ENCODE assay signal across 1 cellular context in genomic region chr19:48553676-48554384, GRCh38.
TF ChIP-seq lines count a peak whose summit lies in the region.

No MANE protein-coding gene starts in this region.

TF ChIP-seq in K562, 482 proteins besides CTCF, POLR2A, EP300 and RAD21 (continued from another document):
- TF ChIP-seq, protein P1, sequence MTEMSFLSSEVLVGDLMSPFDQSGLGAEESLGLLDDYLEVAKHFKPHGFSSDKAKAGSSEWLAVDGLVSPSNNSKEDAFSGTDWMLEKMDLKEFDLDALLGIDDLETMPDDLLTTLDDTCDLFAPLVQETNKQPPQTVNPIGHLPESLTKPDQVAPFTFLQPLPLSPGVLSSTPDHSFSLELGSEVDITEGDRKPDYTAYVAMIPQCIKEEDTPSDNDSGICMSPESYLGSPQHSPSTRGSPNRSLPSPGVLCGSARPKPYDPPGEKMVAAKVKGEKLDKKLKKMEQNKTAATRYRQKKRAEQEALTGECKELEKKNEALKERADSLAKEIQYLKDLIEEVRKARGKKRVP (CRISPR knock-in tag; IDR thresholded peaks at IDR 0.05) = no peak
- TF ChIP-seq COPS2 (conservative IDR thresholded peaks at IDR 0.05) (no peak), POLR2AphosphoS5 (IDR thresholded peaks at IDR 0.05; ENCODE audit: control insufficient read depth, insufficient read depth, low read depth, low read length) (peak; percentile 59), HNRNPK (IDR thresholded peaks at IDR 0.05; ENCODE audit: low read depth, low read length, poor library complexity, severe bottlenecking) (no peak), STAT5B (CRISPR knock-in tag; IDR thresholded peaks at IDR 0.05) (no peak), ZNF354B (CRISPR knock-in tag; IDR thresholded peaks at IDR 0.05) (no peak), HES1 (IDR thresholded peaks at IDR 0.05; ENCODE audit: low read depth) (0 out of 2 replicates have a peak, but pooled peaks have one; percentile 24)
